ENCODE assay signal across 8 cellular contexts in the genomic region with DNA sequence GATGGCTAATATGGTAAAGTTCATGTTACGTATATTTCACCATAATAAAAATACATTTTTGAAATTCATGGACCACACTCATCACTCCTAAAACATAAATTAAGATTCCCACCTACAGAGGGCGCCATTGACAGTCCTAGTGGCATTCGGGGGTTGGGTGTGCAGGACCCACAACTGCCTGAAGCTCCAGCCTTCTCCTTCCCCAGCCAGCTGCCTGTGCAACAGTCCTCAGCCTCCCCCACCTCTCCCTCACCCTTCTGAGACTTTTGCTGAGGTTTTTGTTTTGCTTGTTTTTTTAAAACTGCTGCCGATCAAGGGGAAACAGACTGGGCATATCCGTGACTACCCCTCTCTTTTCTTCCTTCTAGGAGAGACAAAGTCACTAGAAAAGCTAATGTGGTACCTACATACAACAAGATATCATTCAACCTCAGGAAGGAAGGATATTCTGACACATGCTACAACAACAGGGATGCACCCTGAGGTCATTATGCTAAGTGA. TPM values are rescaled to one million over a fixed set of nuclear protein-coding genes. Genes with fewer than 3 reads are reported as not detected.
A peak's percentile ranks its signal among the peaks of the same experiment; 100 is the strongest.
DNase-seq lines count a peak whose midpoint lies in the region; ATAC-seq and TF ChIP-seq lines count a peak whose summit lies in the region.

No MANE protein-coding gene starts in this region.

- H3K4me1 Mint-ChIP-seq in CD4-positive, CD25-positive, alpha-beta regulatory T cell, result peaks cover 0 to 3% (median 0%) of the 10 kb centered on the region in 4 donors

- peak; percentile 22 to 64 (median 49) for DNase-seq in CD4-positive, CD25-positive, alpha-beta regulatory T cell
- peak; percentile 66 for DNase-seq in HT1080 (ENCODE audit: low read depth)
- DNase-seq in OCI-M1 (lab: John Stamatoyannopoulos, UW), result peak; percentile 83
- peak; percentile 64 to 66 for DNase-seq in activated T-cell treated with anti-CD3 and anti-CD28 coated beads, Interleukin-2, amount 50 U/mL, for 48 hours
- peak; percentile 73 for DNase-seq in fibroblast of mammary gland (ENCODE audit: low read depth)
- DNase-seq in nucleus accumbens (lab: John Stamatoyannopoulos, UW), result peak in 36 of 56 donors; percentile 8 to 72 (median 32)

- H3K4me1 ChIP-seq in CD4-positive, CD25-positive, alpha-beta regulatory T cell (ENCODE audit: control insufficient read depth, insufficient read depth, low read length, poor library complexity, severe bottlenecking), result no peaks in the 10 kb centered on the region

- H3K27ac Mint-ChIP-seq in CD4-positive, CD25-positive, alpha-beta regulatory T cell, result peak overlapping the region in 1 of 3 donors; percentile 38

- no peak overlapping the region for H3K4me3 ChIP-seq in CD4-positive, CD25-positive, alpha-beta regulatory T cell (ENCODE audit: low read depth, low read length)
- no peak overlapping the region for H3K4me3 ChIP-seq in fibroblast of mammary gland (ENCODE audit: control insufficient read depth, low read depth, low read length)

- no peak overlapping the region for H3K27ac ChIP-seq in CD4-positive, CD25-positive, alpha-beta regulatory T cell (ENCODE audit: insufficient read depth, low read length, poor library complexity, severe bottlenecking)

- TF ChIP-seq CTCF in fibroblast of mammary gland (conservative IDR thresholded peaks at IDR 0.05; ENCODE audit: control insufficient read depth, insufficient read depth, low read depth, low read length), result peak; percentile 76

- H3K9me3 Mint-ChIP-seq in CD4-positive, CD25-positive, alpha-beta regulatory T cell, result no peaks in the 10 kb centered on the region

- H3K9me3 ChIP-seq in CD4-positive, CD25-positive, alpha-beta regulatory T cell (ENCODE audit: control insufficient read depth in 2 of 2, low read length in 2 of 2), result no peaks in the 10 kb centered on the region

- no peaks in the 10 kb centered on the region for H3K36me3 Mint-ChIP-seq in CD4-positive, CD25-positive, alpha-beta regulatory T cell

- H3K27me3 Mint-ChIP-seq in CD4-positive, CD25-positive, alpha-beta regulatory T cell, result peaks cover 24% of the 10 kb centered on the region

- ATAC-seq in CD4-positive, CD25-positive, alpha-beta regulatory T cell (ENCODE audit: low read depth in 2 of 2), result peak; percentile 47 to 55
- ATAC-seq in GM19328 (IDR thresholded peaks at IDR 0.05; ENCODE audit: unreplicated experiment) (no peak), HG03095 (IDR thresholded peaks at IDR 0.05; ENCODE audit: unreplicated experiment) (no peak)

- peaks cover 15% of the 10 kb centered on the region for H3K27me3 ChIP-seq in CD4-positive, CD25-positive, alpha-beta regulatory T cell (ENCODE audit: control insufficient read depth, insufficient read depth, low read length)

- no peaks in the 10 kb centered on the region for H3K36me3 ChIP-seq in CD4-positive, CD25-positive, alpha-beta regulatory T cell (ENCODE audit: control insufficient read depth, insufficient read depth, low read length)

- H3K4me3 Mint-ChIP-seq in CD4-positive, CD25-positive, alpha-beta regulatory T cell, result peak overlapping the region in 1 of 4 donors; percentile 64

RNA-seq across cellular contexts. Expression of a gene that starts 9.3 kb away (rescaled TPM):
- total RNA-seq in CD4-positive, CD25-positive, alpha-beta regulatory T cell, result 8.3 TPM
- 10 to 100 TPM in 2 of 4 donors, 1 to 10 TPM in 2; 6.0 to 10.8 (median 8.9) TPM for polyA plus RNA-seq in CD4-positive, CD25-positive, alpha-beta regulatory T cell
- total RNA-seq in HT1080 (2014; rRNA removed; shearing (Covaris generic)), result not detected in 2 replicates
- 0.34 and 0.87 TPM in 2 replicates for polyA plus RNA-seq in HT1080 (2015; cell fraction: cytosol; rRNA removed)
- 1.2 and 2.5 TPM in 2 replicates for polyA plus RNA-seq in HT1080 (2015; cell fraction: nucleus; rRNA removed)

RNA-seq across cellular contexts. Expression of a gene that starts 10.4 kb away (rescaled TPM):
- 9.4 TPM for total RNA-seq in CD4-positive, CD25-positive, alpha-beta regulatory T cell
- 1 to 10 TPM; 1.5 to 3.2 (median 2.7) TPM for polyA plus RNA-seq in CD4-positive, CD25-positive, alpha-beta regulatory T cell
- 38.1 and 38.8 TPM in 2 replicates for total RNA-seq in HT1080 (2014; rRNA removed; shearing (Covaris generic))
- polyA plus RNA-seq in HT1080 (2015; cell fraction: cytosol; rRNA removed), result 11.8 and 14.1 TPM in 2 replicates
- polyA plus RNA-seq in HT1080 (2015; cell fraction: nucleus; rRNA removed), result 80.0 and 83.5 TPM in 2 replicates

Comparison
In these comparisons a context has a peak if more than half of its experiments do, and no peak if none do; other contexts are left out.
1. ATAC-seq: peak in CD4-positive, CD25-positive, alpha-beta regulatory T cell (2 of 2); none in GM19328 (single experiment) and HG03095 (single experiment).
2. DNase-seq: peak in every context shown above with its lines; median percentile 83 in OCI-M1; 73 in fibroblast of mammary gland; 66 in HT1080; 65 in activated T-cell treated with anti-CD3 and anti-CD28 coated beads, Interleukin-2, amount 50 U/mL, for 48 hours; 49 in CD4-positive, CD25-positive, alpha-beta regulatory T cell; 32 in nucleus accumbens.